Comparison of ENCODE assay signal across 1 cellular context in genomic region chr10:32139223-32140073, GRCh38.
TF ChIP-seq lines count a peak whose summit lies in the region.

No MANE protein-coding gene starts in this region.

TF ChIP-seq in K562, 482 proteins besides CTCF, POLR2A, EP300 and RAD21 (continued from another document and continues in another):
- TF ChIP-seq ZNF41 (CRISPR knock-in tag; conservative IDR thresholded peaks at IDR 0.05) = no peak
- peak; percentile 61 to 64 for TF ChIP-seq NRF1 (conservative IDR thresholded peaks at IDR 0.05 in 1 of 2, IDR thresholded peaks at IDR 0.05 in 1 of 2)
- TF ChIP-seq SP2 (IDR thresholded peaks at IDR 0.05; ENCODE audit: extremely low read depth, low read depth, low read length, poor library complexity, severe bottlenecking) = no peak
- no peak for TF ChIP-seq PRDM10 (IDR thresholded peaks at IDR 0.05; ENCODE audit: partially characterized antibody)
- no peak for TF ChIP-seq ZNF277 (CRISPR knock-in tag; IDR thresholded peaks at IDR 0.05; ENCODE audit: borderline replicate concordance)
- TF ChIP-seq ZNF124 (CRISPR knock-in tag; IDR thresholded peaks at IDR 0.05) = no peak
- TF ChIP-seq ELF4 (CRISPR knock-in tag; IDR thresholded peaks at IDR 0.05) = no peak
- 0 out of 6 replicates have a peak, but pooled peaks of 1 of the 3 experiments have one; percentile 37 for TF ChIP-seq ZBTB11 (CRISPR knock-in tag; IDR thresholded peaks at IDR 0.05)
- no peak for TF ChIP-seq SFPQ (IDR thresholded peaks at IDR 0.05; ENCODE audit: low read depth, low read length)
- no peak for TF ChIP-seq CAMTA2 (CRISPR knock-in tag; conservative IDR thresholded peaks at IDR 0.05)
- TF ChIP-seq NCOA6 (IDR thresholded peaks at IDR 0.05) = no peak
- TF ChIP-seq CXXC5 (CRISPR knock-in tag; IDR thresholded peaks at IDR 0.05) = peak; percentile 42; the same call in 1 of the 2 replicates
- TF ChIP-seq TBL1XR1 (IDR thresholded peaks at IDR 0.05; ENCODE audit: low read length in 2 of 2) = no peak
- no peak for TF ChIP-seq ZEB2 (IDR thresholded peaks at IDR 0.05)
- peak; percentile 99 for TF ChIP-seq DACH1 (IDR thresholded peaks at IDR 0.05; ENCODE audit: partially characterized antibody)
- TF ChIP-seq CBFB (CRISPR knock-in tag; IDR thresholded peaks at IDR 0.05) = no peak
- peak; percentile 20; the same call in 1 of the 2 replicates for TF ChIP-seq CEBPB (tag; IDR thresholded peaks at IDR 0.05)
- peak; percentile 44; the same call in 1 of the 2 replicates for TF ChIP-seq ZBTB40 (IDR thresholded peaks at IDR 0.05)
- TF ChIP-seq ZBTB40 (CRISPR knock-in tag; IDR thresholded peaks at IDR 0.05) = no peak
- TF ChIP-seq PREB (CRISPR knock-in tag; IDR thresholded peaks at IDR 0.05) = no peak
- TF ChIP-seq CREB5 (CRISPR knock-in tag; IDR thresholded peaks at IDR 0.05) = no peak
- no peak for TF ChIP-seq FOXP4 (CRISPR knock-in tag; IDR thresholded peaks at IDR 0.05; ENCODE audit: borderline replicate concordance)
- no peak for TF ChIP-seq E2F6 (IDR thresholded peaks at IDR 0.05; ENCODE audit: borderline replicate concordance in 1 of 2, extremely low read depth in 1 of 2, insufficient read depth in 1 of 2, insufficient read length in 1 of 2, low read depth in 1 of 2, low read length in 1 of 2, poor library complexity in 1 of 2, severe bottlenecking in 1 of 2)
- no peak for TF ChIP-seq NFIC (IDR thresholded peaks at IDR 0.05)
